20 cellular contexts compared by ENCODE assay signal in the genomic region with DNA sequence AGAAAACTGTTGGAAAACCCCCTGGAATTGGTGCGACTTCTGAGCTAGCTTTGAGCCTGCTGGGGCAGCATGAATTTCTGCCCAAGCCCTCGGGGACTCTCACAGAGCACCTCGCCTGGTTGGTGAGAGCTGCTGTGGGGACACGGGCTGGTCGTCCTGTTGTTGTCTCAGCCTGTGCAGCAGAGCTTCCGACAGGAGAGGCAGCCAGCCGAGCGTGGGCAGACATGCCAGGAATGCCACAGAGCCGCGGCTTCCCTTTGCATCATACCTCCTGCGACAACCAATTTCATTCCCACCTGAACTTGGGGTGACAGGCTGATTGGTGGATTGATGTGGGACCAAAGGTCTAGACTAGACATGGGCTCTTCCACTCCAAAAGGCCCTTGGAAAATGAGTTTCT.
DNase-seq lines count a peak whose midpoint lies in the region; ATAC-seq and TF ChIP-seq lines count a peak whose summit lies in the region.
"Had no signal": no experiment of that assay in that cellular context is flagged by ENCODE, and none has a peak within 500 bp of the region (broad histone marks: within the 10 kb centered on the region; RNA-seq: fewer than 3 reads in every experiment).

No MANE protein-coding gene starts in this region.

- no peak overlapping the region for H3K27ac ChIP-seq in RWPE2 (ENCODE audit: poor library complexity, severe bottlenecking)
- H3K27ac ChIP-seq: GM23248, RWPE1, SJCRH30 had no signal

- H3K4me3 ChIP-seq in RWPE2 (ENCODE audit: severe bottlenecking) = no peak overlapping the region
- H3K4me3 ChIP-seq: GM12878, GM23248, SJCRH30 had no signal

- no peak for DNase-seq in RWPE2 (ENCODE audit: low spot score)
- DNase-seq in left kidney (ENCODE audit: low read depth, low spot score) = peak; percentile 43
- DNase-seq in T1000 (lab: John Stamatoyannopoulos, UW) = no peak
- no peak for DNase-seq in HT-29 (ENCODE audit: low spot score)
- DNase-seq: BE2C; Calu3; CD4-positive, alpha-beta T cell; DMS53; GM23248; MV-4-11; NCI-H1436; NCI-H2029; NCI-H2171; NCI-H748 treated with DMSO at 0.1 percent for 48 hours; SJCRH30 had no signal

- no peaks in the 10 kb centered on the region for H3K4me1 ChIP-seq in RWPE2 (ENCODE audit: insufficient read depth, poor library complexity, severe bottlenecking)
- H3K4me1 ChIP-seq: BE2C, SJCRH30 had no signal

- H3K9me3 ChIP-seq in RWPE2 (ENCODE audit: severe bottlenecking) = no peaks in the 10 kb centered on the region
- H3K9me3 ChIP-seq: BE2C, SJCRH30 had no signal

- H3K36me3 ChIP-seq in RWPE2 (ENCODE audit: low read depth) = no peaks in the 10 kb centered on the region
- H3K36me3 ChIP-seq: BE2C, SJCRH30 had no signal

- 0 out of 3 replicates have a peak, but pooled peaks have one; percentile 21 for ATAC-seq in RWPE2 (ENCODE audit: low read depth)
- ATAC-seq in esophagus mucosa = peak; percentile 35
- no peak for ATAC-seq in GM21737 (IDR thresholded peaks at IDR 0.05; ENCODE audit: unreplicated experiment)
- ATAC-seq in HG03039 (IDR thresholded peaks at IDR 0.05; ENCODE audit: unreplicated experiment) = no peak
- ATAC-seq: GM12878 had no signal

- TF ChIP-seq CTCF in RWPE2 (IDR thresholded peaks at IDR 0.05; ENCODE audit: poor library complexity, severe bottlenecking) = no peak

- no peaks in the 10 kb centered on the region for H3K27me3 ChIP-seq in RWPE2 (ENCODE audit: insufficient read depth, poor library complexity, severe bottlenecking)
- H3K27me3 ChIP-seq: SJCRH30 had no signal

Comparison
In these comparisons a context has a peak if more than half of its experiments do, and no peak if none do; other contexts are left out.
1. ATAC-seq: peak in RWPE2 (single experiment) and esophagus mucosa (single experiment); none in GM21737 (single experiment) and HG03039 (single experiment).